ENCODE assay signal across 9 cellular contexts in genomic region chr5:133048993-133049725, GRCh38. TPM values are rescaled to one million over a fixed set of nuclear protein-coding genes. Genes with fewer than 3 reads are reported as not detected.
A peak's percentile ranks its signal among the peaks of the same experiment; 100 is the strongest.
DNase-seq lines count a peak whose midpoint lies in the region; ATAC-seq, FAIRE-seq and TF ChIP-seq lines count a peak whose summit lies in the region.
"Had no signal": no experiment of that assay in that cellular context is flagged by ENCODE, and none has a peak within 500 bp of the region (broad histone marks: within the 10 kb centered on the region; RNA-seq: fewer than 3 reads in every experiment).

No MANE protein-coding gene starts in this region.

- H3K27ac ChIP-seq in A549 (peak overlapping the region; percentile 5 to 18; a peak in 3 of 6 replicates), HCT116 (ENCODE audit: low read depth, low read length) (peak overlapping the region; percentile 98; the same call in 1 of the 2 replicates), right lobe of liver (peak overlapping the region; percentile 48 to 100 (median 100))

- FAIRE-seq in A549 (lab: Jason Lieb, UNC) = no peak

- peaks cover 8% of the 10 kb centered on the region; the same call in 1 of the 2 replicates for H4K20me1 ChIP-seq in HCT116 (ENCODE audit: insufficient read depth)

- H3K36me3 ChIP-seq in HCT116 (ENCODE audit: control insufficient read depth in 1 of 2, insufficient read depth in 2 of 2, low read length in 2 of 2) (peaks cover 0 to 3% of the 10 kb centered on the region in 2 experiments; a peak in 1 of 4 replicates), adipocyte (ENCODE audit: control insufficient read depth, insufficient read depth, low read length, severe bottlenecking) (no peaks in the 10 kb centered on the region), right lobe of liver (no peaks in the 10 kb centered on the region)

- ATAC-seq in A549 (no peak), HCT116 (no peak), right lobe of liver (no peak), GM19035 (IDR thresholded peaks at IDR 0.05; ENCODE audit: unreplicated experiment) (no peak), left colon (no peak)

- no peaks in the 10 kb centered on the region for H3K9me2 ChIP-seq in HCT116 (ENCODE audit: insufficient read depth)

- 31% methylated on average over 6 of the region's 6 CpGs for WGBS in A549 (ENCODE audit: missing lambda C conversion rate)
- WGBS in right lobe of liver (ENCODE audit: insufficient coverage, low coverage, low lambda C conversion rate, missing lambda C conversion rate) = 32% methylated on average over 6 of the region's 6 CpGs

- BruUV-seq in HCT116 (replicated peaks; lab: Mats Ljungman, UMichigan) = no TSS peak

- no peak for TF ChIP-seq EP300 in A549 (IDR thresholded peaks at IDR 0.05)

- H3K27me3 ChIP-seq in HCT116 (ENCODE audit: insufficient read depth, low read length) = no peaks in the 10 kb centered on the region
- H3K27me3 ChIP-seq in adipocyte (replicated peaks; ENCODE audit: control insufficient read depth, insufficient read depth, low read length) = no peaks in the 10 kb centered on the region
- no peaks in the 10 kb centered on the region for H3K27me3 ChIP-seq in right lobe of liver

- TF ChIP-seq POLR2A in A549 (IDR thresholded peaks at IDR 0.05; ENCODE audit: low read length) (no peak), HCT116 (IDR thresholded peaks at IDR 0.05; ENCODE audit: borderline replicate concordance, extremely low read depth, insufficient read depth, insufficient read length) (no peak), right lobe of liver (IDR thresholded peaks at IDR 0.05) (no peak)

- peaks cover 37% of the 10 kb centered on the region for H3K79me2 ChIP-seq in HCT116 (ENCODE audit: insufficient read depth, low read length)

- H3K4me1 ChIP-seq in A549 (peaks cover 32% of the 10 kb centered on the region), HCT116 (ENCODE audit: control insufficient read depth in 1 of 2, insufficient read depth in 2 of 2, low read length in 2 of 2) (peaks cover 16 to 23% of the 10 kb centered on the region in 2 experiments), adipocyte (ENCODE audit: control insufficient read depth, insufficient read depth, low read length) (peaks cover 11% of the 10 kb centered on the region), right lobe of liver (peaks cover 0 to 24% (median 13%) of the 10 kb centered on the region in 4 donors)

- CTCF ChIA-PET in A549 (lab: Yijun Ruan, JAX) (no interaction called here), HCT116 (lab: Charles Lee) (no interaction called here)

- TF ChIP-seq CTCF in A549 (IDR thresholded peaks at IDR 0.05) (no peak), HCT116 (IDR thresholded peaks at IDR 0.05 in 2 of 3, conservative IDR thresholded peaks at IDR 0.05 in 1 of 3; ENCODE audit: borderline replicate concordance in 1 of 3, insufficient read depth in 1 of 3, low read depth in 2 of 3, low read length in 2 of 3) (no peak), right lobe of liver (IDR thresholded peaks at IDR 0.05) (no peak)

- DNase-seq in A549 (ENCODE audit: low read depth in 1 of 2, low spot score in 1 of 2) (no peak), HCT116 (ENCODE audit: low read depth, low spot score) (no peak), adipocyte (ENCODE audit: low read depth) (peak; percentile 66), right lobe of liver (no peak), NCI-H524 (lab: John Stamatoyannopoulos, UW) (no peak), left colon (no peak)
- DNase-seq in stimulated activated CD8-positive, alpha-beta memory T cell treated with anti-CD3 and anti-CD28 coated beads, Interleukin-4, amount 100 ng/mL, for 48 hours = no peak
- DNase-seq: retina had no signal

- no peaks in the 10 kb centered on the region for H3K9me3 ChIP-seq in A549
- no peaks in the 10 kb centered on the region for H3K9me3 ChIP-seq in HCT116 (ENCODE audit: control insufficient read depth in 1 of 2, insufficient read depth in 1 of 2, low read depth in 1 of 2, low read length in 2 of 2)
- no peaks in the 10 kb centered on the region for H3K9me3 ChIP-seq in adipocyte (ENCODE audit: control insufficient read depth, low read length)
- H3K9me3 ChIP-seq in right lobe of liver = no peaks in the 10 kb centered on the region

- no peak overlapping the region for H3K4me3 ChIP-seq in A549
- no peak overlapping the region for H3K4me3 ChIP-seq in HCT116 (replicated peaks in 1 of 2; ENCODE audit: low read depth in 1 of 2, low read length in 2 of 2)
- H3K4me3 ChIP-seq in adipocyte (ENCODE audit: low read length) = no peak overlapping the region
- peak overlapping the region in 1 of 3 donors; percentile 1 for H3K4me3 ChIP-seq in right lobe of liver

- RAD21 ChIA-PET in HCT116 (lab: Charles Lee; ENCODE audit: low non-redundant PET in 1 of 2, low total read pairs in 2 of 2, uncharacterized antibody in 2 of 2, unreplicated experiment in 2 of 2) = interaction anchor here in 1 of 2 experiments (0.7 kb wide), 1 partner anchor 166 kb away, joined by 3 read pairs; no protein-coding TSS in a partner anchor

- H2AFZ ChIP-seq in HCT116 (ENCODE audit: low read depth, low read length, poor library complexity, severe bottlenecking) = no peak overlapping the region

- H3K9ac ChIP-seq in HCT116 (ENCODE audit: low read length) (no peak overlapping the region), adipocyte (ENCODE audit: low read length) (peak overlapping the region; percentile 30)

- intact Hi-C loops in HCT116 (cut with micrococcal nuclease) = no loop called here
- intact Hi-C loops in right lobe of liver (cut with DNase I) = no loop called here
- intact Hi-C loops in left colon (cut with DNase I, micrococcal nuclease) = no loop called here

- POLR2A ChIA-PET in A549 (lab: Yijun Ruan, JAX) = no interaction called here
- POLR2A ChIA-PET in HCT116 (lab: Charles Lee) = no interaction called here

- H3K4me2 ChIP-seq in A549 = peak overlapping the region; percentile 98
- H3K4me2 ChIP-seq in HCT116 (ENCODE audit: low read length) = no peak overlapping the region

- TF ChIP-seq RAD21 in A549 (conservative IDR thresholded peaks at IDR 0.05 in 1 of 2, IDR thresholded peaks at IDR 0.05 in 1 of 2) (no peak), HCT116 (IDR thresholded peaks at IDR 0.05; ENCODE audit: low read depth) (no peak)

TF ChIP-seq in A549, 52 proteins besides CTCF, POLR2A, EP300 and RAD21 (continues in another document):
- TF ChIP-seq MYC (IDR thresholded peaks at IDR 0.05; ENCODE audit: borderline replicate concordance, low read length) (no peak), E2F6 (IDR thresholded peaks at IDR 0.05; ENCODE audit: borderline replicate concordance, low read depth) (no peak), HOXB5 (CRISPR knock-in tag; IDR thresholded peaks at IDR 0.05) (no peak), NPAS2 (CRISPR knock-in tag; IDR thresholded peaks at IDR 0.05; ENCODE audit: borderline replicate concordance) (no peak), HES2 (IDR thresholded peaks at IDR 0.05) (no peak), FOSL2 (IDR thresholded peaks at IDR 0.05) (no peak), FOSL2 (CRISPR knock-in tag; IDR thresholded peaks at IDR 0.05) (no peak)

TF ChIP-seq in HCT116, 20 proteins besides CTCF, POLR2A, EP300 and RAD21 (continues in another document):
- TF ChIP-seq SP1 (IDR thresholded peaks at IDR 0.05; ENCODE audit: low read depth) (no peak), REST (IDR thresholded peaks at IDR 0.05; ENCODE audit: low read depth) (no peak), YY1 (IDR thresholded peaks at IDR 0.05; ENCODE audit: extremely low read depth, insufficient replicate concordance, low read depth, low read length) (no peak), CBX3 (IDR thresholded peaks at IDR 0.05; ENCODE audit: low read depth) (no peak), SRF (IDR thresholded peaks at IDR 0.05; ENCODE audit: low read depth) (no peak), EZH2phosphoT487 (IDR thresholded peaks at IDR 0.05; ENCODE audit: borderline replicate concordance) (no peak)

RNA-seq across cellular contexts. Expression of gene HSPA4, which starts 2.7 kb away (rescaled TPM):
- polyA plus RNA-seq in A549 (2011; rRNA removed) (110 and 166 TPM in 2 replicates), A549 (2017; fragmentation: RNase III; extraction: RNeasy Plus Mini Kit Qiagen cat#74134 plus additional on column Dnase treatment) (160 to 168 TPM (median 166 TPM) in 3 replicates)
- 20.7 and 23.4 TPM in 2 replicates for polyA plus RNA-seq in A549 (2012; cell fraction: cytosol; rRNA removed)
- 15.8 and 18.8 TPM in 2 replicates for polyA plus RNA-seq in A549 (2012; cell fraction: nucleus; rRNA removed)
- polyA minus RNA-seq in A549 (2011; rRNA and poly(A)+ RNA removed) = 44.0 and 48.7 TPM in 2 replicates
- total RNA-seq in HCT116 (2021; ENCODE audit: unreplicated experiment) (212 TPM), right lobe of liver (10 to 100 TPM; 30.1 to 68.6 (median 46.1) TPM), left colon (10 to 100 TPM; 71.6 to 80.1 TPM)
- polyA plus RNA-seq in HCT116 (2012) = 46.8 and 63.6 TPM in 2 replicates

RNA-seq across cellular contexts. Expression of gene ZCCHC10, which starts 22.8 kb away (rescaled TPM):
- polyA plus RNA-seq in A549 (2011; rRNA removed) (45.7 and 56.2 TPM in 2 replicates), A549 (2017; fragmentation: RNase III; extraction: RNeasy Plus Mini Kit Qiagen cat#74134 plus additional on column Dnase treatment) (27.1 to 28.3 TPM (median 28.3 TPM) in 3 replicates)
- 47.2 and 48.7 TPM in 2 replicates for polyA plus RNA-seq in A549 (2012; cell fraction: cytosol; rRNA removed)
- 11.9 and 19.5 TPM in 2 replicates for polyA plus RNA-seq in A549 (2012; cell fraction: nucleus; rRNA removed)
- 16.9 and 19.7 TPM in 2 replicates for polyA minus RNA-seq in A549 (2011; rRNA and poly(A)+ RNA removed)
- total RNA-seq in HCT116 (2021; ENCODE audit: unreplicated experiment) (19.2 TPM), right lobe of liver (10 to 100 TPM in 2 of 6 experiments, 1 to 10 TPM in 4; 2.6 to 11.0 (median 9.0) TPM), left colon (10 to 100 TPM; 31.1 to 36.6 TPM)
- 17.8 and 24.9 TPM in 2 replicates for polyA plus RNA-seq in HCT116 (2012)

Comparison
In these comparisons a context has a peak if more than half of its experiments do, and no peak if none do; other contexts are left out.
1. H3K27ac ChIP-seq: peak in every context shown above with its lines; median percentile 100 in right lobe of liver; 98 in HCT116; 12 in A549.